Comparison of ENCODE assay signal across 8 cellular contexts in genomic region chr1:159854101-159854692, GRCh38. TPM values are rescaled to one million over a fixed set of nuclear protein-coding genes. Genes with fewer than 3 reads are reported as not detected.
DNase-seq lines count a peak whose midpoint lies in the region; ATAC-seq, FAIRE-seq and TF ChIP-seq lines count a peak whose summit lies in the region.

No MANE protein-coding gene starts in this region.

- peak; percentile 9 for FAIRE-seq in HTR-8/SVneo (lab: Jason Lieb, UNC)

- H3K4me3 Mint-ChIP-seq in endothelial cell (ENCODE audit: unreplicated experiment): peak overlapping the region; percentile 89

- no peaks in the 10 kb centered on the region for H3K9me3 ChIP-seq in stomach smooth muscle (ENCODE audit: control insufficient read depth in 2 of 2, low read length in 2 of 2)

- H3K4me3 ChIP-seq in stomach smooth muscle (ENCODE audit: low read length in 2 of 2): peak overlapping the region; percentile 68 to 83

- DNase-seq in EH (ENCODE audit: low read depth) (peak; percentile 65), HTR-8/SVneo (ENCODE audit: insufficient read length, low spot score) (peak; percentile 60), endothelial cell (ENCODE audit: low spot score) (peak; percentile 45), lung microvascular endothelial cell (ENCODE audit: low read depth in 2 of 2) (peak; percentile 20 to 58)

- H3K27me3 ChIP-seq in stomach smooth muscle (ENCODE audit: control insufficient read depth in 1 of 2, insufficient read depth in 2 of 2, low read length in 2 of 2): no peaks in the 10 kb centered on the region

- H3K27ac ChIP-seq in stomach smooth muscle (ENCODE audit: low read length): peak overlapping the region; percentile 84

- peaks cover 8% of the 10 kb centered on the region for H3K4me1 ChIP-seq in stomach smooth muscle (ENCODE audit: control insufficient read depth, insufficient read depth, low read length)

- no peak for TF ChIP-seq CTCF in endothelial cell (IDR thresholded peaks at IDR 0.05; ENCODE audit: unreplicated experiment)

- H3K9ac ChIP-seq in stomach smooth muscle (ENCODE audit: low read length in 2 of 2): peak overlapping the region; percentile 78 to 84

- peak; percentile 5 to 12 for ATAC-seq in activated CD4-positive, CD25-positive, alpha-beta regulatory T cell treated with anti-CD3 and anti-CD28 coated beads, Interleukin-2, amount 50 U/mL, for 24 hours
- ATAC-seq in GM19455 (IDR thresholded peaks at IDR 0.05; ENCODE audit: unreplicated experiment) (no peak), HG03432 (IDR thresholded peaks at IDR 0.05; ENCODE audit: unreplicated experiment) (no peak)

- H3K27ac Mint-ChIP-seq in endothelial cell (ENCODE audit: unreplicated experiment): no peak overlapping the region

- peaks cover 0 to 3% of the 10 kb centered on the region in 2 donors for H3K36me3 ChIP-seq in stomach smooth muscle (ENCODE audit: control insufficient read depth in 2 of 2, insufficient read depth in 2 of 2, low read length in 2 of 2)

- H3K36me3 Mint-ChIP-seq in endothelial cell (ENCODE audit: low read depth, unreplicated experiment): no peaks in the 10 kb centered on the region

- no peaks in the 10 kb centered on the region for H3K9me3 Mint-ChIP-seq in endothelial cell (ENCODE audit: unreplicated experiment)

- H3K4me1 Mint-ChIP-seq in endothelial cell (ENCODE audit: unreplicated experiment): peaks cover 12% of the 10 kb centered on the region

- peaks cover 13% of the 10 kb centered on the region for H3K27me3 Mint-ChIP-seq in endothelial cell (ENCODE audit: unreplicated experiment)

RNA-seq across cellular contexts. Expression of gene VSIG8, which starts 8.3 kb away (rescaled TPM):
- total RNA-seq in endothelial cell (ENCODE audit: unreplicated experiment) (not detected), lung microvascular endothelial cell (not detected in 2 replicates)

RNA-seq across cellular contexts. Expression of gene SLAMF8, which starts 27.5 kb away (rescaled TPM):
- total RNA-seq in endothelial cell (ENCODE audit: unreplicated experiment) (not detected), lung microvascular endothelial cell (not detected in 2 replicates)

RNA-seq across cellular contexts. Expression of gene CFAP45, which starts 45.8 kb away (rescaled TPM):
- 1.0 TPM for total RNA-seq in endothelial cell (ENCODE audit: unreplicated experiment)
- under 0.01 and 0.22 TPM in 2 replicates for total RNA-seq in lung microvascular endothelial cell

RNA-seq across cellular contexts. Expression of gene FCRL6, which starts 52.0 kb away (rescaled TPM):
- total RNA-seq in endothelial cell (ENCODE audit: unreplicated experiment) (not detected), lung microvascular endothelial cell (not detected in 2 replicates)

Comparison
In these comparisons a context has a peak if more than half of its experiments do, and no peak if none do; other contexts are left out.
1. ATAC-seq: peak in activated CD4-positive, CD25-positive, alpha-beta regulatory T cell treated with anti-CD3 and anti-CD28 coated beads, Interleukin-2, amount 50 U/mL, for 24 hours (2 of 2); none in GM19455 (single experiment) and HG03432 (single experiment).
2. Peak in every context shown above with its lines, with median percentiles within 50 percentile points of each other: DNase-seq.